Comparison of ENCODE assay signal across 16 cellular contexts in the genomic region with DNA sequence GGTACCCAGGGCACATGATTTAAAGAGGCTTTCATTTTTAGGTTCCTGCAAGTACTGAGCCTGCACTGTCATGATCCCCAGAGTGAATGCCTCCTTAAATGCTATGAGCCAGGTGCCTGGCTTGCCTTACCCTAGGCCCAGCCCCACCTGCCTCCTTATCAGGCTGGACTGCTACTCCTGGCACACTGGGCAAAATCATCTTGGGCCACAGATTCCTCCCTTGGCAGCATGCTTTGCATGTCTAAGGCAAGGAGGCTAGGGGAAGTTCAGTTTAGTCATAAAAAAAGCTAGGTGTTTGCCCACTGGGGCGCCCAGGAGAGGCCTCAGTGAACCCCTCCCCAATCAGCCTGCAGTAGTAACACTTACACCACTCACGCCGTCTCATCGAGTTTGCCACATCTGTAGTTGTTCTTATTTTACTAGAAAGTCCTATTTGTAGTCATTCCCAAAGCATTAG. TPM values are rescaled to one million over a fixed set of nuclear protein-coding genes. Genes with fewer than 3 reads are reported as not detected.
DNase-seq lines count a peak whose midpoint lies in the region; ATAC-seq, FAIRE-seq and TF ChIP-seq lines count a peak whose summit lies in the region.
"Had no signal": no experiment of that assay in that cellular context is flagged by ENCODE, and none has a peak within 500 bp of the region (broad histone marks: within the 10 kb centered on the region; RNA-seq: fewer than 3 reads in every experiment).

No MANE protein-coding gene starts in this region.

- H3K4me3 ChIP-seq in A549 (no peak overlapping the region), psoas muscle (no peak overlapping the region), stomach (no peak overlapping the region)
- H3K4me3 ChIP-seq: SJCRH30 had no signal

- H3K9me3 ChIP-seq in A549 (no peaks in the 10 kb centered on the region), psoas muscle (no peaks in the 10 kb centered on the region), stomach (no peaks in the 10 kb centered on the region)
- H3K9me3 ChIP-seq: SJCRH30 had no signal

- no peaks in the 10 kb centered on the region for H3K36me3 ChIP-seq in psoas muscle (ENCODE audit: insufficient read depth in 1 of 2, low read depth in 1 of 2)
- H3K36me3 ChIP-seq in stomach, result no peaks in the 10 kb centered on the region
- H3K36me3 ChIP-seq: SJCRH30 had no signal

- TF ChIP-seq POLR2A in A549 (IDR thresholded peaks at IDR 0.05; ENCODE audit: low read length) (no peak), stomach (IDR thresholded peaks at IDR 0.05) (no peak)

- WGBS in A549 (ENCODE audit: missing lambda C conversion rate), result 78% methylated on average over 4 of the region's 4 CpGs
- WGBS in psoas muscle, 3 donors, result 82 to 93% (median 89%) methylated on average over 4 of the region's 4 CpGs
- WGBS in stomach, 5 donors, result 57 to 79% (median 68%) methylated on average over 4 of the region's 4 CpGs

- no peak for TF ChIP-seq CTCF in A549 (IDR thresholded peaks at IDR 0.05)
- no peak for TF ChIP-seq CTCF in psoas muscle (IDR thresholded peaks at IDR 0.05)
- TF ChIP-seq CTCF in stomach (IDR thresholded peaks at IDR 0.05), result no peak

- peak overlapping the region; percentile 82 to 91 for H3K27ac ChIP-seq in A549
- H3K27ac ChIP-seq in psoas muscle, result no peak overlapping the region
- no peak overlapping the region for H3K27ac ChIP-seq in stomach
- H3K27ac ChIP-seq: C4-2B, SJCRH30 had no signal

- peaks cover 58% of the 10 kb centered on the region for H3K4me1 ChIP-seq in A549
- H3K4me1 ChIP-seq in psoas muscle, result no peaks in the 10 kb centered on the region
- H3K4me1 ChIP-seq in stomach, result peaks cover 9 to 27% (median 20%) of the 10 kb centered on the region in 4 donors

- CTCF ChIA-PET in A549 (lab: Yijun Ruan, JAX), result interaction anchor here (0.6 to 2.7 kb wide), 8 partner anchors 10 to 124 kb away, joined by 3 to 11 read pairs (median 4); no protein-coding TSS in a partner anchor

- intact Hi-C loops in left colon (cut with DNase I, micrococcal nuclease) (no loop called here), psoas muscle (cut with DNase I) (no loop called here), stomach (cut with DNase I; ENCODE audit: low total_unique reads) (no loop called here)

- no peaks in the 10 kb centered on the region for H3K27me3 ChIP-seq in psoas muscle (ENCODE audit: insufficient read depth in 3 of 3, low read length in 2 of 3)
- no peaks in the 10 kb centered on the region for H3K27me3 ChIP-seq in stomach
- H3K27me3 ChIP-seq: SJCRH30 had no signal

- H3K4me2 ChIP-seq in A549, result peak overlapping the region; percentile 9; the same call in 2 of the 3 replicates

- ATAC-seq in A549 (no peak), left colon (peak; percentile 40), GM21576 (IDR thresholded peaks at IDR 0.05; ENCODE audit: unreplicated experiment) (no peak), HG02798 (IDR thresholded peaks at IDR 0.05; ENCODE audit: poor library complexity, unreplicated experiment) (no peak), psoas muscle (no peak)

- DNase-seq in A549 (ENCODE audit: low read depth in 1 of 2, low spot score in 1 of 2), result no peak
- peak; percentile 44 for DNase-seq in GM03348 (ENCODE audit: low spot score)
- peak; percentile 61 for DNase-seq in NCI-H226
- peak; percentile 35 to 40 for DNase-seq in left colon
- no peak for DNase-seq in psoas muscle
- no peak for DNase-seq in stomach
- DNase-seq: effector CD8-positive, alpha-beta T cell; NCI-H187 treated with DMSO at 0.1 percent for 48 hours; NCI-H82; SJCRH30 had no signal

- POLR2A ChIA-PET in A549 (lab: Yijun Ruan, JAX), result interaction anchor here (0.9 to 1.0 kb wide), 2 partner anchors 16 to 44 kb away, joined by 3 read pairs; no protein-coding TSS in a partner anchor

- no peak for FAIRE-seq in A549 (lab: Jason Lieb, UNC)
- FAIRE-seq: frontal cortex, GM18507, islet of Langerhans had no signal

- TF ChIP-seq RAD21 in A549 (conservative IDR thresholded peaks at IDR 0.05 in 1 of 2, IDR thresholded peaks at IDR 0.05 in 1 of 2), result no peak

- TF ChIP-seq EP300 in A549 (IDR thresholded peaks at IDR 0.05) (no peak), stomach (IDR thresholded peaks at IDR 0.05) (no peak)

TF ChIP-seq in A549, 52 proteins besides CTCF, POLR2A, EP300 and RAD21:
- TF ChIP-seq HOXB13 (CRISPR knock-in tag; IDR thresholded peaks at IDR 0.05; ENCODE audit: low read depth) (0 out of 2 replicates have a peak, but pooled peaks have one; percentile 23), ZNF302 (CRISPR knock-in tag; IDR thresholded peaks at IDR 0.05) (no peak)
- TF ChIP-seq, protein P1, sequence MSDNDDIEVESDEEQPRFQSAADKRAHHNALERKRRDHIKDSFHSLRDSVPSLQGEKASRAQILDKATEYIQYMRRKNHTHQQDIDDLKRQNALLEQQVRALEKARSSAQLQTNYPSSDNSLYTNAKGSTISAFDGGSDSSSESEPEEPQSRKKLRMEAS (IDR thresholded peaks at IDR 0.05), result peak; percentile 46
- TF ChIP-seq, protein P2, sequence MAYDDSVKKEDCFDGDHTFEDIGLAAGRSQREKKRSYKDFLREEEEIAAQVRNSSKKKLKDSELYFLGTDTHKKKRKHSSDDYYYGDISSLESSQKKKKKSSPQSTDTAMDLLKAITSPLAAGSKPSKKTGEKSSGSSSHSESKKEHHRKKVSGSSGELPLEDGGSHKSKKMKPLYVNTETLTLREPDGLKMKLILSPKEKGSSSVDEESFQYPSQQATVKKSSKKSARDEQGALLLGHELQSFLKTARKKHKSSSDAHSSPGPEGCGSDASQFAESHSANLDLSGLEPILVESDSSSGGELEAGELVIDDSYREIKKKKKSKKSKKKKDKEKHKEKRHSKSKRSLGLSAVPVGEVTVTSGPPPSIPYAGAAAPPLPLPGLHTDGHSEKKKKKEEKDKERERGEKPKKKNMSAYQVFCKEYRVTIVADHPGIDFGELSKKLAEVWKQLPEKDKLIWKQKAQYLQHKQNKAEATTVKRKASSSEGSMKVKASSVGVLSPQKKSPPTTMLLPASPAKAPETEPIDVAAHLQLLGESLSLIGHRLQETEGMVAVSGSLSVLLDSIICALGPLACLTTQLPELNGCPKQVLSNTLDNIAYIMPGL (CRISPR knock-in tag; IDR thresholded peaks at IDR 0.05; ENCODE audit: borderline replicate concordance), result no peak

RNA-seq across cellular contexts. Expression of a gene that starts 45.1 kb away (rescaled TPM):
- polyA plus RNA-seq in A549 (2011; rRNA removed) (149 and 163 TPM in 2 replicates), A549 (2017; fragmentation: RNase III; extraction: RNeasy Plus Mini Kit Qiagen cat#74134 plus additional on column Dnase treatment) (197 to 273 TPM (median 216 TPM) in 3 replicates), psoas muscle (10 to 100 TPM in 1 of 3 donors, 1 to 10 TPM in 2; 6.5 to 10.5 (median 9.7) TPM), stomach (10 to 100 TPM in 2 of 3 donors, 1 to 10 TPM in 1; 6.6 to 18.5 (median 15.4) TPM)
- 174 and 289 TPM in 2 replicates for polyA plus RNA-seq in A549 (2012; cell fraction: cytosol; rRNA removed)
- 195 and 198 TPM in 2 replicates for polyA plus RNA-seq in A549 (2012; cell fraction: nucleus; rRNA removed)
- 226 and 241 TPM in 2 replicates for polyA minus RNA-seq in A549 (2011; rRNA and poly(A)+ RNA removed)
- total RNA-seq in left colon (10 to 100 TPM in 1 of 2 donors, 1 to 10 TPM in 1; 7.5 to 14.5 TPM), psoas muscle (10 to 100 TPM; 11.1 to 15.5 (median 14.2) TPM), stomach (10 to 100 TPM in 4 of 5 donors, 1 to 10 TPM in 1; 7.1 to 39.8 (median 18.5) TPM)

Comparison
In these comparisons a context has a peak if more than half of its experiments do, and no peak if none do; other contexts are left out.
1. DNase-seq: peak in GM03348 (single experiment), NCI-H226 (single experiment) and left colon (2 of 2); none in A549 (0 of 2), psoas muscle (0 of 2) and stomach (single experiment).
2. H3K27ac ChIP-seq: peak in A549 (2 of 2); none in psoas muscle (single experiment) and stomach (0 of 5).